Comparison of ENCODE assay signal across 26 cellular contexts in the genomic region with DNA sequence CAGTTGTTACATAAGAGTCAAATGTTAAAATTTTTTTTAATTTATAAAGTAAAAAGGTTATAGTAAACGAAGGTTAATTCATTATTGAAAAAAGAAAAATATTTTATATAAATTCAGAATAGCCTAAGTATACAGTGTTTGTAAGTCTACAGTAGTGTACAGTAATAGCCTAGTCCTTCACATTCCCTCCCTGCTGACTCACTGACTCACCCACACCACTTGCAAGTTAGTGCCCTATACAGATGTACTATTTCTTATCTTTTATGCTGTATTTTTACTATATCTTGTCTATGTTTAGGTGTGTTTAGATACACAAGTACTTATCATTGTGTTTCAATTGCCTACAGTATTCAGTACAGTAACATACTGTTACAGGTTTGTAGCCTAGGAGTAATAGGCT. TPM values are rescaled to one million over a fixed set of nuclear protein-coding genes. Genes with fewer than 3 reads are reported as not detected.
DNase-seq lines count a peak whose midpoint lies in the region; ATAC-seq, FAIRE-seq and TF ChIP-seq lines count a peak whose summit lies in the region.
"Had no signal": no experiment of that assay in that cellular context is flagged by ENCODE, and none has a peak within 500 bp of the region (broad histone marks: within the 10 kb centered on the region; RNA-seq: fewer than 3 reads in every experiment).

No MANE protein-coding gene starts in this region.

- no peak overlapping the region for H3K27ac Mint-ChIP-seq in CD8-positive, alpha-beta T cell
- H3K27ac Mint-ChIP-seq: activated naive CD8-positive, alpha-beta T cell treated with anti-CD3 and anti-CD28 coated beads, Interleukin-2, amount 10 ng/mL, durations not matched to agents 7 days and 5 days; brain; IgD-negative memory B cell; T-helper 1 cell treated with Interleukin-12 subunit alpha and Interleukin-12 subunit beta and Interleukin-4 antibody, amounts not matched to agents 30 μg/mL and 1 μg/mL, for 36 hours; type B pancreatic cell had no signal

- H3K4me3 Mint-ChIP-seq in CD8-positive, alpha-beta T cell = no peak overlapping the region
- H3K4me3 Mint-ChIP-seq: activated naive CD8-positive, alpha-beta T cell treated with anti-CD3 and anti-CD28 coated beads, Interleukin-2, amount 10 ng/mL, durations not matched to agents 7 days and 5 days; brain; IgD-negative memory B cell; T-helper 1 cell treated with Interleukin-12 subunit alpha and Interleukin-12 subunit beta and Interleukin-4 antibody, amounts not matched to agents 30 μg/mL and 1 μg/mL, for 36 hours; type B pancreatic cell had no signal

- no peak for ATAC-seq in CD8-positive, alpha-beta T cell

- TF ChIP-seq POLR2A in H54 (IDR thresholded peaks at IDR 0.05; ENCODE audit: low read depth, low read length) = no peak

- H3K4me2 ChIP-seq in smooth muscle cell = no peak overlapping the region

- no peaks in the 10 kb centered on the region for H3K4me1 ChIP-seq in smooth muscle cell (ENCODE audit: low read depth)
- H3K4me1 ChIP-seq in CD8-positive, alpha-beta T cell (ENCODE audit: insufficient read depth, low read length) = no peaks in the 10 kb centered on the region
- H3K4me1 ChIP-seq: Caco-2 had no signal

- H3K9ac ChIP-seq in smooth muscle cell (ENCODE audit: low read depth) = no peak overlapping the region

- no peaks in the 10 kb centered on the region for H3K9me3 ChIP-seq in smooth muscle cell (replicated peaks; ENCODE audit: low read depth)
- no peaks in the 10 kb centered on the region for H3K9me3 ChIP-seq in CD8-positive, alpha-beta T cell (ENCODE audit: low read length)
- H3K9me3 ChIP-seq: BE2C, Caco-2, stomach had no signal

- CTCF ChIA-PET in CD8-positive, alpha-beta T cell (lab: Charles Lee) = no interaction called here

- peak overlapping the region; percentile 41 for H3K27ac ChIP-seq in smooth muscle cell (ENCODE audit: low read depth)
- no peak overlapping the region for H3K27ac ChIP-seq in CD8-positive, alpha-beta T cell (ENCODE audit: low read depth, low read length)
- H3K27ac ChIP-seq: VCaP had no signal

- WGBS in smooth muscle cell (ENCODE audit: low lambda C conversion rate) = 89% methylated on average over 1 of the region's 1 CpG

- TF ChIP-seq CTCF in fibroblast of pulmonary artery (IDR thresholded peaks at IDR 0.05; ENCODE audit: low read length, missing control alignments) (no peak), smooth muscle cell (IDR thresholded peaks at IDR 0.05; ENCODE audit: borderline replicate concordance, insufficient read depth, poor library complexity, severe bottlenecking) (no peak)
- TF ChIP-seq CTCF in CD8-positive, alpha-beta T cell (IDR thresholded peaks at IDR 0.05) = no peak

- no peaks in the 10 kb centered on the region for H3F3A ChIP-seq in smooth muscle cell (ENCODE audit: low read depth)

- H3K4me3 ChIP-seq in fibroblast of pulmonary artery (replicated peaks; ENCODE audit: low read depth, low read length) (no peak overlapping the region), smooth muscle cell (no peak overlapping the region)
- H3K4me3 ChIP-seq in CD8-positive, alpha-beta T cell (ENCODE audit: low read depth, low read length) = no peak overlapping the region
- H3K4me3 ChIP-seq: stomach had no signal

- H3K36me3 ChIP-seq in smooth muscle cell (ENCODE audit: low read depth) = no peaks in the 10 kb centered on the region
- no peaks in the 10 kb centered on the region for H3K36me3 ChIP-seq in CD8-positive, alpha-beta T cell (ENCODE audit: insufficient read depth, low read length)
- H3K36me3 ChIP-seq: BE2C, stomach had no signal

- H3K79me2 ChIP-seq in smooth muscle cell (ENCODE audit: low read depth) = no peaks in the 10 kb centered on the region

- H4K20me1 ChIP-seq in smooth muscle cell (ENCODE audit: low read depth) = no peaks in the 10 kb centered on the region

- FAIRE-seq in H54 (lab: Jason Lieb, UNC) = peak; percentile 90
- FAIRE-seq: endothelial cell of umbilical vein had no signal

- DNase-seq in H54 (ENCODE audit: insufficient read length, low spot score) (no peak), amniotic epithelial cell (ENCODE audit: low read depth) (peak; percentile 78), fibroblast of pulmonary artery (ENCODE audit: low read depth) (peak; percentile 55), smooth muscle cell (lab: John Stamatoyannopoulos, UW; ENCODE audit: unreplicated experiment) (no peak), C1 segment of cervical spinal cord (lab: John Stamatoyannopoulos, UW) (no peak), Ammon's horn (ENCODE audit: low spot score) (no peak), SK-N-DZ (ENCODE audit: low spot score) (no peak)
- no peak for DNase-seq in CD8-positive, alpha-beta T cell
- DNase-seq: activated CD4-positive, alpha-beta T cell treated with anti-CD3 and anti-CD28 coated beads, Interleukin-2, amount 50 U/mL, for 1 hour; activated CD8-positive, alpha-beta memory T cell treated with anti-CD3 and anti-CD28 coated beads, Interleukin-2, amount 50 U/mL, for 48 hours; activated naive CD8-positive, alpha-beta T cell treated with anti-CD3 and anti-CD28 coated beads, Interleukin-2, amount 10 ng/mL, durations not matched to agents 7 days and 5 days; BE2C; Caco-2; dermis blood vessel endothelial cell; DND-41; glutamatergic neuron; NCI-H1694; NCI-H774; stimulated activated CD4-positive, alpha-beta T cell treated with anti-CD3 and anti-CD28 coated beads, Interleukin-4, amount 100 ng/mL, for 4 hours; stomach had no signal

- peaks cover 14% of the 10 kb centered on the region for H3K27me3 Mint-ChIP-seq in CD8-positive, alpha-beta T cell (ENCODE audit: low read depth)
- H3K27me3 Mint-ChIP-seq: type B pancreatic cell had no signal

- POLR2A ChIA-PET in CD8-positive, alpha-beta T cell (lab: Charles Lee) = no interaction called here

- intact Hi-C loops in CD8-positive, alpha-beta T cell (cut with DNase I, micrococcal nuclease) = no loop called here

- H3K4me1 Mint-ChIP-seq in CD8-positive, alpha-beta T cell (ENCODE audit: low read depth) = no peaks in the 10 kb centered on the region
- H3K4me1 Mint-ChIP-seq: activated naive CD8-positive, alpha-beta T cell treated with anti-CD3 and anti-CD28 coated beads, Interleukin-2, amount 10 ng/mL, durations not matched to agents 7 days and 5 days had no signal

- H3K36me3 Mint-ChIP-seq in CD8-positive, alpha-beta T cell = no peaks in the 10 kb centered on the region
- H3K36me3 Mint-ChIP-seq: activated naive CD8-positive, alpha-beta T cell treated with anti-CD3 and anti-CD28 coated beads, Interleukin-2, amount 10 ng/mL, durations not matched to agents 7 days and 5 days; brain; IgD-negative memory B cell; type B pancreatic cell had no signal

- no peaks in the 10 kb centered on the region for H3K27me3 ChIP-seq in smooth muscle cell (ENCODE audit: low read depth)
- no peaks in the 10 kb centered on the region for H3K27me3 ChIP-seq in CD8-positive, alpha-beta T cell (ENCODE audit: insufficient read depth, low read length)
- H3K27me3 ChIP-seq: BE2C, stomach had no signal

- no peaks in the 10 kb centered on the region for H3K9me3 Mint-ChIP-seq in CD8-positive, alpha-beta T cell
- H3K9me3 Mint-ChIP-seq: activated naive CD8-positive, alpha-beta T cell treated with anti-CD3 and anti-CD28 coated beads, Interleukin-2, amount 10 ng/mL, durations not matched to agents 7 days and 5 days; T-helper 1 cell treated with Interleukin-12 subunit alpha and Interleukin-12 subunit beta and Interleukin-4 antibody, amounts not matched to agents 30 μg/mL and 1 μg/mL, for 36 hours; type B pancreatic cell had no signal

- no peak overlapping the region for H2AFZ ChIP-seq in smooth muscle cell (ENCODE audit: low read depth)

RNA-seq across cellular contexts. Expression of gene MAMDC2, which starts 57.6 kb away (rescaled TPM):
- total RNA-seq in smooth muscle cell = 13.0 and 13.3 TPM in 2 replicates
- polyA plus RNA-seq in smooth muscle cell = 7.9 and 8.2 TPM in 2 replicates
- total RNA-seq in CD8-positive, alpha-beta T cell = not detected
- polyA plus RNA-seq in SK-N-DZ (2014; cell fraction: cytosol; rRNA removed) = 1.4 and 1.9 TPM in 2 replicates
- 1.6 and 2.5 TPM in 2 replicates for polyA plus RNA-seq in SK-N-DZ (2014; cell fraction: nucleus; rRNA removed)
- total RNA-seq: Caco-2 had no signal
- polyA plus RNA-seq: IgD-negative memory B cell had no signal

Comparison
In these comparisons a context has a peak if more than half of its experiments do, and no peak if none do; other contexts are left out.
1. DNase-seq: peak in amniotic epithelial cell (single experiment) and fibroblast of pulmonary artery (single experiment); none in H54 (single experiment), smooth muscle cell (single experiment), C1 segment of cervical spinal cord (0 of 14), Ammon's horn (single experiment), CD8-positive, alpha-beta T cell (0 of 7) and SK-N-DZ (single experiment).
2. RNA of gene MAMDC2, which starts 57.6 kb away (total RNA-seq): 13.0 to 13.3 TPM in smooth muscle cell; not detected in CD8-positive, alpha-beta T cell; every median in the first group is over 10 times any median in the second.